ENCODE assay signal across 7 cellular contexts in the genomic region with DNA sequence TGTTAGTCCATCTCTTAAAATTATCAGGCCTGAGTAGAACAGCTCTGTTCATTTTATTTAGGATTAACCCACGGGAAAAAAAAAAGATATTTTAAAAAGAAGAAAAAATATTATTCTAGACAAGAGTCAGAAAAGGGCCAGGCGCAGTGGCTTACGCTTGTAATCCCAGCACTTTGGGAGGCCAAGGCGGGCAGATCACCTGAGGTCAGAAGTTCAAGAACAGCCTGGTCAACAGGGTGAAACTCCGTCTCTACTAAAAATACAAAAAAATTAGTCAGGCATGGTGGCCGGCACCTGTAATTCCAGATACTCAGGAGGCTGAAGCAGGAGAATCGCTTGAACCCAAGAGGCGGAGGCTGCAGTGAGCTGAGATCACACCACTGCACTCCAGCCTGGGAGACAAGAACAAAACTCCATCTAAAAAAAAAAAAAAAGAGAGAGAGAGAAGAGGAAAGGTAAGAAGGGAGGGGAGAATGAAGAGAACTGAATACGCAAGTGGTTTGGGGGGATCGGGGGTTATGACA. TPM values are rescaled to one million over a fixed set of nuclear protein-coding genes. Genes with fewer than 3 reads are reported as not detected.
A peak's percentile ranks its signal among the peaks of the same experiment; 100 is the strongest.
DNase-seq lines count a peak whose midpoint lies in the region; ATAC-seq, FAIRE-seq and TF ChIP-seq lines count a peak whose summit lies in the region.
"Not testable (repeated sequence)": the region's sequence is repeated elsewhere in the genome, so short reads cannot be mapped to it uniquely, and the experiment has no call there.

No MANE protein-coding gene starts in this region.

- not testable (repeated sequence) for H3K27ac ChIP-seq in GM23338 (ENCODE audit: low read depth); SK-N-MC; astrocyte (ENCODE audit: low read depth, low read length); mesenchymal stem cell (ENCODE audit: low read length, poor library complexity, severe bottlenecking); osteoblast (ENCODE audit: low read depth, low read length)

- not testable (repeated sequence) for DNase-seq in GM23338 (ENCODE audit: low spot score); SK-N-MC (ENCODE audit: low read depth, low spot score); activated CD8-positive, alpha-beta memory T cell treated with anti-CD3 and anti-CD28 coated beads, Interleukin-2, amount 10 ng/mL, durations not matched to agents 7 days and 5 days; astrocyte (ENCODE audit: low read depth); epithelial cell of proximal tubule (ENCODE audit: low read depth); mesenchymal stem cell; osteoblast (ENCODE audit: insufficient read length, low spot score, missing footprints)

- peaks cover 16% of the 10 kb centered on the region for H3K4me1 ChIP-seq in GM23338 (ENCODE audit: insufficient read depth)
- not testable (repeated sequence) for H3K4me1 ChIP-seq in astrocyte (ENCODE audit: insufficient read depth, low read length); mesenchymal stem cell (ENCODE audit: control insufficient read depth, insufficient read depth, low read depth, low read length)
- H3K4me1 ChIP-seq in osteoblast (ENCODE audit: insufficient read depth, low read length), result peaks cover 17% of the 10 kb centered on the region

- H2BK12ac ChIP-seq in mesenchymal stem cell (ENCODE audit: low read length in 2 of 2), result not testable (repeated sequence)

- H3K14ac ChIP-seq in mesenchymal stem cell (ENCODE audit: low read length in 2 of 2), result not testable (repeated sequence)

- not testable (repeated sequence) for TF ChIP-seq CTCF in GM23338 (conservative IDR thresholded peaks at IDR 0.05; ENCODE audit: low read depth in 2 of 2); astrocyte (IDR thresholded peaks at IDR 0.05; ENCODE audit: insufficient read depth, low read depth, low read length); epithelial cell of proximal tubule (conservative IDR thresholded peaks at IDR 0.05; ENCODE audit: low read depth, low read length); osteoblast (IDR thresholded peaks at IDR 0.05; ENCODE audit: extremely low read depth, low read depth, low read length)

- H2AK5ac ChIP-seq in mesenchymal stem cell (ENCODE audit: low read length, severe bottlenecking), result not testable (repeated sequence)

- not testable (repeated sequence) for H2BK5ac ChIP-seq in mesenchymal stem cell (ENCODE audit: low read depth, low read length, poor library complexity, severe bottlenecking)

- not testable (repeated sequence) for H3K36me3 ChIP-seq in GM23338 (ENCODE audit: insufficient read depth); SK-N-MC (ENCODE audit: insufficient read depth, low read length); astrocyte (ENCODE audit: insufficient read depth, low read length); osteoblast (ENCODE audit: insufficient read depth, low read length)
- H3K36me3 ChIP-seq in mesenchymal stem cell (ENCODE audit: control insufficient read depth in 1 of 2, insufficient read depth in 2 of 2, low read depth in 1 of 2, low read length in 2 of 2), result peaks cover 2 to 28% of the 10 kb centered on the region in 2 experiments

- not testable (repeated sequence) for ATAC-seq in GM23338; activated CD8-positive, alpha-beta memory T cell treated with anti-CD3 and anti-CD28 coated beads, Interleukin-2, amount 10 ng/mL, durations not matched to agents 7 days and 5 days

- not testable (repeated sequence) for H3K27me3 Mint-ChIP-seq in GM23338 (ENCODE audit: insufficient read depth, low read depth, poor library complexity); activated CD8-positive, alpha-beta memory T cell treated with anti-CD3 and anti-CD28 coated beads, Interleukin-2, amount 10 ng/mL, durations not matched to agents 7 days and 5 days; astrocyte (ENCODE audit: low read depth, unreplicated experiment)

- not testable (repeated sequence) for H3K27ac Mint-ChIP-seq in GM23338; activated CD8-positive, alpha-beta memory T cell treated with anti-CD3 and anti-CD28 coated beads, Interleukin-2, amount 10 ng/mL, durations not matched to agents 7 days and 5 days; astrocyte (ENCODE audit: unreplicated experiment)

- not testable (repeated sequence) for H2BK120ac ChIP-seq in mesenchymal stem cell (ENCODE audit: low read depth, low read length)

- H3K9me3 ChIP-seq in SK-N-MC (ENCODE audit: low read depth, low read length); astrocyte (ENCODE audit: insufficient read depth, low read depth, low read length); mesenchymal stem cell (ENCODE audit: control insufficient read depth, low read length); osteoblast (ENCODE audit: low read depth, low read length): not testable (repeated sequence)

- H2AFZ ChIP-seq in GM23338; astrocyte (ENCODE audit: low read depth, low read length); mesenchymal stem cell (ENCODE audit: low read depth, low read length); osteoblast (ENCODE audit: low read length): not testable (repeated sequence)

- not testable (repeated sequence) for H4K91ac ChIP-seq in mesenchymal stem cell (ENCODE audit: low read length)

- CTCF ChIA-PET in activated CD8-positive, alpha-beta memory T cell treated with anti-CD3 and anti-CD28 coated beads, Interleukin-2, amount 10 ng/mL, durations not matched to agents 7 days and 5 days (lab: Charles Lee), result interaction anchor here (1.1 to 1.3 kb wide), 3 partner anchors 25 to 259 kb away, joined by 3 to 4 read pairs (median 3); no protein-coding TSS in a partner anchor

- H3K4me1 Mint-ChIP-seq in GM23338 (peaks cover 17% of the 10 kb centered on the region), astrocyte (ENCODE audit: low read depth, unreplicated experiment) (peaks cover 15% of the 10 kb centered on the region)
- peaks cover 44% of the 10 kb centered on the region for H3K4me1 Mint-ChIP-seq in activated CD8-positive, alpha-beta memory T cell treated with anti-CD3 and anti-CD28 coated beads, Interleukin-2, amount 10 ng/mL, durations not matched to agents 7 days and 5 days

- not testable (repeated sequence) for H3K9me3 Mint-ChIP-seq in GM23338; activated CD8-positive, alpha-beta memory T cell treated with anti-CD3 and anti-CD28 coated beads, Interleukin-2, amount 10 ng/mL, durations not matched to agents 7 days and 5 days (ENCODE audit: low read depth); astrocyte (ENCODE audit: unreplicated experiment)

- H3K9ac ChIP-seq in SK-N-MC (ENCODE audit: insufficient read length) (peak overlapping the region; percentile 92), astrocyte (ENCODE audit: low read length) (peak overlapping the region; percentile 98), mesenchymal stem cell (ENCODE audit: low read length) (peak overlapping the region; percentile 98)

- H4K20me1 ChIP-seq in GM23338 (replicated peaks; ENCODE audit: insufficient read depth); osteoblast (ENCODE audit: insufficient read depth, low read length): not testable (repeated sequence)
- H4K20me1 ChIP-seq in astrocyte (ENCODE audit: insufficient read depth, low read length), result peaks cover 20% of the 10 kb centered on the region

- not testable (repeated sequence) for H3F3A ChIP-seq in GM23338 (replicated peaks; ENCODE audit: low read depth)

- H3K27me3 ChIP-seq in GM23338 (ENCODE audit: insufficient read depth); astrocyte (ENCODE audit: insufficient read depth, low read length); mesenchymal stem cell (ENCODE audit: control insufficient read depth in 1 of 2, insufficient read depth in 1 of 2, low read length in 2 of 2); osteoblast (ENCODE audit: insufficient read depth, low read length): not testable (repeated sequence)

- H3K79me2 ChIP-seq in GM23338 (replicated peaks; ENCODE audit: insufficient read depth) (peaks cover 57% of the 10 kb centered on the region), astrocyte (ENCODE audit: insufficient read depth, low read length) (peaks cover 67% of the 10 kb centered on the region), osteoblast (ENCODE audit: insufficient read depth, low read length) (peaks cover 67% of the 10 kb centered on the region)

- FAIRE-seq in astrocyte (lab: Jason Lieb, UNC), result not testable (repeated sequence)

- not testable (repeated sequence) for H3K4me3 ChIP-seq in GM23338; SK-N-MC; astrocyte (ENCODE audit: insufficient read depth, low read depth, low read length); osteoblast (ENCODE audit: insufficient read depth, low read length)
- peak overlapping the region; percentile 94 for H3K4me3 ChIP-seq in epithelial cell of proximal tubule (ENCODE audit: low read depth, low read length)
- peak overlapping the region in 1 of 2 experiments; percentile 100 for H3K4me3 ChIP-seq in mesenchymal stem cell (ENCODE audit: insufficient read depth in 1 of 2, low read depth in 1 of 2, low read length in 2 of 2)

- not testable (repeated sequence) for H3K79me1 ChIP-seq in mesenchymal stem cell (replicated peaks; ENCODE audit: low read length, poor library complexity, severe bottlenecking)

- not testable (repeated sequence) for H3K18ac ChIP-seq in mesenchymal stem cell (ENCODE audit: low read depth in 1 of 2, low read length in 2 of 2)

- not testable (repeated sequence) for H4K8ac ChIP-seq in mesenchymal stem cell (ENCODE audit: low read length)

- H3K4me3 Mint-ChIP-seq in GM23338 (peak overlapping the region; percentile 25; the same call in 2 of the 3 replicates), astrocyte (ENCODE audit: unreplicated experiment) (peak overlapping the region; percentile 91)
- H3K4me3 Mint-ChIP-seq in activated CD8-positive, alpha-beta memory T cell treated with anti-CD3 and anti-CD28 coated beads, Interleukin-2, amount 10 ng/mL, durations not matched to agents 7 days and 5 days, result peak overlapping the region; percentile 87

- H3K9me2 ChIP-seq in GM23338 (ENCODE audit: insufficient read depth), result not testable (repeated sequence)

- 100% methylated on average over 6 of the region's 10 CpGs for whole genome bisulfite sequencing in mesenchymal stem cell

- H3K4me2 ChIP-seq in GM23338; mesenchymal stem cell (ENCODE audit: low read length, poor library complexity, severe bottlenecking): not testable (repeated sequence)
- H3K4me2 ChIP-seq in astrocyte (ENCODE audit: low read length) (peak overlapping the region; percentile 90), osteoblast (ENCODE audit: insufficient read depth, low read length) (peak overlapping the region; percentile 96)

- H2BK15ac ChIP-seq in mesenchymal stem cell (ENCODE audit: low read depth, poor library complexity, severe bottlenecking), result not testable (repeated sequence)

- H3K4ac ChIP-seq in mesenchymal stem cell (ENCODE audit: low read depth in 1 of 2, low read length in 2 of 2), result not testable (repeated sequence)

- not testable (repeated sequence) for H3K23ac ChIP-seq in mesenchymal stem cell (ENCODE audit: low read length in 2 of 2)

- H3K36me3 Mint-ChIP-seq in GM23338 (ENCODE audit: low read depth); astrocyte (ENCODE audit: low read depth, unreplicated experiment): not testable (repeated sequence)
- H3K36me3 Mint-ChIP-seq in activated CD8-positive, alpha-beta memory T cell treated with anti-CD3 and anti-CD28 coated beads, Interleukin-2, amount 10 ng/mL, durations not matched to agents 7 days and 5 days, result peaks cover 25% of the 10 kb centered on the region

RNA-seq across cellular contexts. Expression of gene TRAPPC6B, which starts 2.3 kb away (rescaled TPM):
- 20.2 and 27.7 TPM in 2 replicates for total RNA-seq in GM23338 (2014; rRNA removed; shearing (Covaris generic))
- 14.8 and 17.2 TPM in 2 replicates for polyA plus RNA-seq in GM23338 (2016; fragmentation: Nextera tagmentation; extraction: Ambion mirVana)
- 10 to 100 TPM; 25.0 to 25.6 TPM for total RNA-seq in activated CD8-positive, alpha-beta memory T cell treated with anti-CD3 and anti-CD28 coated beads, Interleukin-2, amount 10 ng/mL, durations not matched to agents 7 days and 5 days
- 28.9 and 35.2 TPM in 2 replicates for total RNA-seq in astrocyte
- 12.3 and 12.9 TPM in 2 replicates for total RNA-seq in epithelial cell of proximal tubule
- 20.0 TPM for polyA plus RNA-seq in mesenchymal stem cell (2013, experiment 1 of 2)
- 21.7 TPM for polyA plus RNA-seq in mesenchymal stem cell (2013, experiment 2 of 2)
- 25.6 and 26.8 TPM in 2 replicates for total RNA-seq in osteoblast

RNA-seq across cellular contexts. Expression of gene PNN, which starts 7.2 kb away (rescaled TPM):
- total RNA-seq in GM23338 (2014; rRNA removed; shearing (Covaris generic)), result 60.0 and 69.8 TPM in 2 replicates
- polyA plus RNA-seq in GM23338 (2016; fragmentation: Nextera tagmentation; extraction: Ambion mirVana), result 275 and 325 TPM in 2 replicates
- total RNA-seq in activated CD8-positive, alpha-beta memory T cell treated with anti-CD3 and anti-CD28 coated beads, Interleukin-2, amount 10 ng/mL, durations not matched to agents 7 days and 5 days, result 100 to 1,000 TPM in 1 of 2 experiments, 10 to 100 TPM in 1; 96.2 to 133 TPM
- total RNA-seq in astrocyte (67.3 and 78.1 TPM in 2 replicates), epithelial cell of proximal tubule (30.4 and 43.4 TPM in 2 replicates), osteoblast (11.5 and 13.4 TPM in 2 replicates)
- polyA plus RNA-seq in mesenchymal stem cell (2013, experiment 1 of 2), result 43.5 TPM
- 41.0 TPM for polyA plus RNA-seq in mesenchymal stem cell (2013, experiment 2 of 2)

RNA-seq across cellular contexts. Expression of gene GEMIN2, which starts 53.7 kb away (rescaled TPM):
- 47.8 and 61.6 TPM in 2 replicates for total RNA-seq in GM23338 (2014; rRNA removed; shearing (Covaris generic))
- 28.9 and 37.0 TPM in 2 replicates for polyA plus RNA-seq in GM23338 (2016; fragmentation: Nextera tagmentation; extraction: Ambion mirVana)
- total RNA-seq in activated CD8-positive, alpha-beta memory T cell treated with anti-CD3 and anti-CD28 coated beads, Interleukin-2, amount 10 ng/mL, durations not matched to agents 7 days and 5 days, result 10 to 100 TPM; 22.5 to 26.3 TPM
- 12.4 and 16.5 TPM in 2 replicates for total RNA-seq in astrocyte
- 49.0 and 51.9 TPM in 2 replicates for total RNA-seq in epithelial cell of proximal tubule
- 4.4 TPM for polyA plus RNA-seq in mesenchymal stem cell (2013, experiment 1 of 2)
- 4.8 TPM for polyA plus RNA-seq in mesenchymal stem cell (2013, experiment 2 of 2)
- 15.3 and 24.2 TPM in 2 replicates for total RNA-seq in osteoblast

Comparison
In these comparisons a context has a peak if more than half of its experiments do, and no peak if none do; other contexts are left out.
1. H3K4me3 Mint-ChIP-seq: peak in every context shown above with its lines; median percentile 91 in astrocyte; 87 in activated CD8-positive, alpha-beta memory T cell treated with anti-CD3 and anti-CD28 coated beads, Interleukin-2, amount 10 ng/mL, durations not matched to agents 7 days and 5 days; 25 in GM23338.